In genomic region chr3:80559701-80560100, GRCh38 we compare ENCODE assay signal across 16 cellular contexts.
"Had no signal": no experiment of that assay in that cellular context is flagged by ENCODE, and none has a peak within 500 bp of the region (broad histone marks: within the 10 kb centered on the region; RNA-seq: fewer than 3 reads in every experiment).

No MANE protein-coding gene starts in this region.

- H3K79me2 ChIP-seq: hepatocyte had no signal

- H3K36me3 ChIP-seq: left ventricle myocardium inferior, neutrophil, thoracic aorta had no signal

- H3K9me3 ChIP-seq: neutrophil, thoracic aorta had no signal

- ATAC-seq: activated T-cell treated with anti-CD3 and anti-CD28 coated beads, Interleukin-2, amount 50 U/mL, for 72 hours; esophagus mucosa; naive thymus-derived CD8-positive, alpha-beta T cell; stimulated activated effector memory CD8-positive, alpha-beta T cell treated with anti-CD3 and anti-CD28 coated beads, Interleukin-12 subunit alpha, Interleukin-12 subunit beta, amount 100 ng/mL, for 72 hours had no signal

- H3K27me3 ChIP-seq: hepatocyte, neutrophil had no signal

- FAIRE-seq: TTC549 had no signal

- H3K4me2 ChIP-seq: hepatocyte had no signal

- H3K4me1 ChIP-seq: left ventricle myocardium inferior had no signal

- H2AFZ ChIP-seq: hepatocyte had no signal

- DNase-seq: activated CD4-positive, alpha-beta T cell treated with anti-CD3 and anti-CD28 coated beads, Interleukin-2, amount 10 ng/mL, durations not matched to agents 24 days and 14 days; activated CD4-positive, CD25-positive, alpha-beta regulatory T cell; activated CD8-positive, alpha-beta memory T cell treated with anti-CD3 and anti-CD28 coated beads, Interleukin-2, amount 50 U/mL, for 48 hours; activated gamma-delta T cell treated with Interleukin-2 at 50 U/mL for 16 hours; activated T-cell treated with anti-CD3 and anti-CD28 coated beads, Interleukin-2, amount 50 U/mL, for 72 hours; amniotic stem cell; left ventricle myocardium inferior; naive thymus-derived CD8-positive, alpha-beta T cell; posterior cingulate gyrus; retina had no signal

- H3K27ac ChIP-seq: hepatocyte, left ventricle myocardium inferior, neutrophil, thoracic aorta had no signal

- H3K4me3 ChIP-seq: hepatocyte, left ventricle myocardium inferior, thoracic aorta had no signal
